Comparison of ENCODE assay signal across 12 cellular contexts in the genomic region with DNA sequence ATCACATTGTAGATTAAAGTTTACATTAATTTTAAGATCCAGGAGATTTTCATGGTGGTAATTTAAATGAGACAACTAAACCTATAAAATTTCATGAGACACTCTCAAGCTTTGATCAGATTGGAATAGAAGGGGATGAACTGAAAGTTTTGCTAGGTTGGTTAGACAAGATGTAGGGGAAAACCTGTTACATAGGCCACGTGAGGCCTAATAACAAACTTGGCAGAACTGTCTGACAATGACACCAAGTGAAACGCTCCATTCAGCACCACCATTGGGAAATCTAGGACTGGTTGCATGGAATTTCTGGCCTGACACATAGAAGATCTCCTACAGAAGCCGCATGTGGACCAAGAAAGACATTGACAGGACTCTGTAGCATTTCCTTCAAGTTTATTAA.
"Had no signal": no experiment of that assay in that cellular context is flagged by ENCODE, and none has a peak within 500 bp of the region (broad histone marks: within the 10 kb centered on the region; RNA-seq: fewer than 3 reads in every experiment).

No MANE protein-coding gene starts in this region.

- H3K27me3 ChIP-seq: pancreas had no signal

- H3K27ac Mint-ChIP-seq: activated CD8-positive, alpha-beta T cell treated with anti-CD3 and anti-CD28 coated beads for 36 hours had no signal

- H3K36me3 ChIP-seq: pancreas had no signal

- H3K9me3 ChIP-seq: pancreas had no signal

- H3K4me1 ChIP-seq: pancreas had no signal

- DNase-seq: activated CD8-positive, alpha-beta memory T cell treated with anti-CD3 and anti-CD28 coated beads, Interleukin-2, amount 50 U/mL, for 4 hours; activated CD8-positive, alpha-beta T cell treated with anti-CD3 and anti-CD28 coated beads for 36 hours; aorta; foreskin melanocyte; head of caudate nucleus; islet precursor cell; mammary epithelial cell; pancreas; stimulated activated CD4-positive, alpha-beta T cell treated with anti-CD3 and anti-CD28 coated beads, Interleukin-12 subunit alpha, Interleukin-12 subunit beta, amount 100 ng/mL, for 4 hours; stimulated activated naive CD4-positive, alpha-beta T cell; trophoblast cell had no signal

- H3K27ac ChIP-seq: pancreas had no signal

- H3K27me3 Mint-ChIP-seq: activated CD8-positive, alpha-beta T cell treated with anti-CD3 and anti-CD28 coated beads for 36 hours had no signal

- H3K4me3 ChIP-seq: pancreas had no signal

- ATAC-seq: activated CD8-positive, alpha-beta T cell treated with anti-CD3 and anti-CD28 coated beads for 36 hours; left lobe of liver; pancreas had no signal

- H3K9me3 Mint-ChIP-seq: activated CD8-positive, alpha-beta T cell treated with anti-CD3 and anti-CD28 coated beads for 36 hours had no signal

- H3K4me3 Mint-ChIP-seq: activated CD8-positive, alpha-beta T cell treated with anti-CD3 and anti-CD28 coated beads for 36 hours had no signal
